ENCODE assay signal across 8 cellular contexts in the genomic region with DNA sequence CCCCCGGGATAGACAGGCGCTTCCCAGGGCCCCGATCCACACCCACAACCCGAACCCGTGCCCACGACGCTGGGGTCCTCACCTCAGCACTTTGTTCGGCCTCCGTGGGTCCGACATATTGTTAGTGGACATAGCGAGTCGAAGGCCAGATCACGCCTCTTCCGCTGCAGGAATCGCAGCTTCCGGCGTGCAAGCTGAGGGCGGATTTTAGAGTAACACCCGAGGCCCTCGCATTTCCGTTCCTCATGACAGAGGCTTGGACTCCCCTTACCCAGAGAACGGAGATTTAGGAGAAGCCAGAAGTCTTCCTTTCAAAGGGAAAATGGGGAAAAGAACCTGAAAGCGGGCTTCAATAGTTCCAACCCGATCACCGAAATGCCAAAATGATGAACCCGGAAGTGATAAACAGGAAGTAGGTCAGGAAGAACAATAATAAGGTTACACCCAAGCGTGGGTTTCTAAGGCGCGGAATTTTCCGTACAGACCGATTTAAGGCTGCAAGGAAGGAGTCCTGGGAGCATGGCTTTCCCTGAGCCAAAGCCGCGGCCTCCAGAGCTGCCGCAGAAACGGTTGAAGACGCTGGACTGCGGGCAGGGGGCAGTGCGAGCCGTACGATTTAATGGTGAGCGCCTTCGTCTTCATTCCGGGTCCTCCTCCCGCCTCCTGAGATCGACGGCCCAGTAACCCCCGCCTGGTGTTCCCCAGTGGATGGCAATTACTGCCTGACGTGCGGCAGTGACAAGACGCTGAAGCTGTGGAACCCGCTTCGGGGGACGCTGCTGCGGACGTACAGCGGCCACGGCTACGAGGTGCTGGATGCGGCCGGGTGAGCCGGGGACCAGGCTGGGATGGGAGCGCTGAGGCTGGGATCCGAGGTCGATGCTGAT. TPM values are rescaled to one million over a fixed set of nuclear protein-coding genes. Genes with fewer than 3 reads are reported as not detected.
A peak's percentile ranks its signal among the peaks of the same experiment; 100 is the strongest.
DNase-seq lines count a peak whose midpoint lies in the region; ATAC-seq and TF ChIP-seq lines count a peak whose summit lies in the region.

No MANE protein-coding gene starts in this region.

- ATAC-seq in heart right ventricle (peak; percentile 58 to 84 (median 73)), upper lobe of left lung (ENCODE audit: low FRiP score in 2 of 2) (peak; percentile 78 to 84)

- H3K9me3 ChIP-seq in heart right ventricle (no peaks in the 10 kb centered on the region), upper lobe of left lung (no peaks in the 10 kb centered on the region)

- H3K4me3 ChIP-seq in heart right ventricle = peak overlapping the region; percentile 73 to 97 (median 85)
- peak overlapping the region; percentile 54 to 98 (median 94) for H3K4me3 ChIP-seq in upper lobe of left lung

- peaks cover 17 to 52% (median 41%) of the 10 kb centered on the region in 9 donors for H3K4me1 ChIP-seq in heart right ventricle
- peaks cover 40 to 62% (median 44%) of the 10 kb centered on the region in 4 donors for H3K4me1 ChIP-seq in upper lobe of left lung

- no peaks in the 10 kb centered on the region for H3K27me3 ChIP-seq in heart right ventricle
- H3K27me3 ChIP-seq in upper lobe of left lung = no peaks in the 10 kb centered on the region

- no peak for TF ChIP-seq EP300 in upper lobe of left lung (IDR thresholded peaks at IDR 0.05)

- peak overlapping the region; percentile 84 to 100 (median 96) for H3K27ac ChIP-seq in heart right ventricle
- peak overlapping the region; percentile 93 to 97 (median 94) for H3K27ac ChIP-seq in upper lobe of left lung

- peak in 1 of 9 donors; percentile 30 for TF ChIP-seq CTCF in heart right ventricle (IDR thresholded peaks at IDR 0.05)
- TF ChIP-seq CTCF in upper lobe of left lung (IDR thresholded peaks at IDR 0.05) = no peak

- peak in 2 of 4 donors; percentile 28 to 64 for TF ChIP-seq POLR2A in upper lobe of left lung (IDR thresholded peaks at IDR 0.05)

- peaks cover 0 to 48% (median 18%) of the 10 kb centered on the region in 9 donors for H3K36me3 ChIP-seq in heart right ventricle
- peaks cover 9 to 29% (median 19%) of the 10 kb centered on the region in 4 donors for H3K36me3 ChIP-seq in upper lobe of left lung

- 0 to 1% methylated on average over 64 of the region's 64 CpGs for WGBS in heart right ventricle, 2 donors
- WGBS in upper lobe of left lung, 2 donors = 0% methylated on average over 27 to 56 of the region's 64 CpGs

- DNase-seq in SIG-M5 treated with dmso at 0.1 percent for 504 hours (lab: John Stamatoyannopoulos, UW; ENCODE audit: unreplicated experiment) (peak; percentile 78), SIG-M5 (lab: John Stamatoyannopoulos, UW) (no peak), NCI-H1092 treated with DMSO at 0.1 percent for 48 hours (lab: John Stamatoyannopoulos, UW) (peak; percentile 89), T follicular helper cell (ENCODE audit: low read depth) (peak; percentile 53), amniotic epithelial cell (ENCODE audit: low read depth) (peak; percentile 84), heart right ventricle (peak; percentile 76 to 80), pons (ENCODE audit: low spot score) (peak; percentile 91), upper lobe of left lung (peak; percentile 85 to 86)

- intact Hi-C loops in heart right ventricle (cut with DNase I) = loop anchor here in 8 of 10 donors (5.0 to 10.0 kb wide), 4 partner anchors 105 to 465 kb away; partner anchors contain the start of gene JUNB (in 2 of the 8)

RNA-seq across cellular contexts. Expression of gene WDR83, which starts 2.9 kb away (rescaled TPM):
- total RNA-seq in heart right ventricle = 10 to 100 TPM in 1 of 10 donors, 1 to 10 TPM in 9; 5.5 to 10.7 (median 7.9) TPM
- polyA plus RNA-seq in heart right ventricle = 10 to 100 TPM; 14.5 to 19.7 TPM
- 10 to 100 TPM in 2 of 6 donors, 1 to 10 TPM in 4; 6.1 to 12.9 (median 8.4) TPM for total RNA-seq in upper lobe of left lung

RNA-seq across cellular contexts. Expression of gene MAN2B1, which starts 3.0 kb away (rescaled TPM):
- total RNA-seq in heart right ventricle (10 to 100 TPM; 14.2 to 89.9 (median 25.5) TPM), upper lobe of left lung (100 to 1,000 TPM in 5 of 6 donors, 10 to 100 TPM in 1; 56.8 to 299 (median 121) TPM)
- polyA plus RNA-seq in heart right ventricle = 10 to 100 TPM; 17.7 to 40.1 TPM

RNA-seq across cellular contexts. Expression of gene DHPS, which starts 12.2 kb away (rescaled TPM):
- total RNA-seq in heart right ventricle (10 to 100 TPM; 43.6 to 59.3 (median 49.7) TPM), upper lobe of left lung (100 to 1,000 TPM in 2 of 6 donors, 10 to 100 TPM in 4; 71.6 to 190 (median 94.3) TPM)
- 10 to 100 TPM; 64.5 to 82.2 TPM for polyA plus RNA-seq in heart right ventricle

RNA-seq across cellular contexts. Expression of gene GNG14, which starts 18.3 kb away (rescaled TPM):
- total RNA-seq in heart right ventricle = not detected
- polyA plus RNA-seq in heart right ventricle = not detected
- not detected for total RNA-seq in upper lobe of left lung

RNA-seq across cellular contexts. Expression of gene FBXW9, which starts 26.9 kb away (rescaled TPM):
- 1 to 10 TPM; 1.2 to 3.1 (median 2.1) TPM for total RNA-seq in heart right ventricle
- 1 to 10 TPM; 1.2 to 4.6 TPM for polyA plus RNA-seq in heart right ventricle
- total RNA-seq in upper lobe of left lung = 10 to 100 TPM in 2 of 6 donors, 1 to 10 TPM in 4; 6.5 to 13.7 (median 8.7) TPM
